In the genomic region with DNA sequence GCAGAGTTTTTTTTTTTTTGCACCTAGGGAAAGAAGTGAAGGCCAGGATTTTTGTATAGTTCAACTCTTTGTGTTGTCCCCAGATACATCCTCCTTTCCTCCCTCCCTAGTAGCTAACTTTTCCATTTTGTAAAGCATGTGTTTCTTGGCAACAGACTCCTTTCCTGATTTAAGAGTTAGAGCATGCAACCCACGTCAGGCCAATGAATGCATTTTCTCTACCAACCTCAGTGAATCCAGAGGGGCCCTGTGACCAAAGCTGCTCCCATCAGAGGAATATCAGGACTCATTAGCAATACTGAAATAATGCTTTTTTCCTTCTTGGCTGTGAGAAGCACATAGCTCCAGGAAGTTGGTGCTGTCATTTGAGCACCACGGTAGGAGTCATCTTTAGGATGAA, we compare ENCODE assay signal across 17 cellular contexts.
"Had no signal": no experiment of that assay in that cellular context is flagged by ENCODE, and none has a peak within 500 bp of the region (broad histone marks: within the 10 kb centered on the region; RNA-seq: fewer than 3 reads in every experiment).

No MANE protein-coding gene starts in this region.

- ATAC-seq: left cardiac atrium, left ventricle myocardium superior had no signal

- H3K27ac Mint-ChIP-seq: endodermal cell, naive B cell had no signal

- H3K4me3 Mint-ChIP-seq: endodermal cell, naive B cell, nephron progenitor cell had no signal

- DNase-seq: cerebellar nuclear complex; colonic mucosa; effector CD4-positive, alpha-beta T cell; endodermal cell; erythroblast; foreskin melanocyte; head of caudate nucleus; kidney; left cardiac atrium; left ventricle myocardium superior; mesenchymal stem cell; naive B cell; nephron progenitor cell; ovary; stimulated activated CD4-positive, alpha-beta T cell treated with anti-CD3 and anti-CD28 coated beads, Interleukin-2, amount 100 ng/mL, for 48 hours; stimulated activated naive CD4-positive, alpha-beta T cell treated with Interleukin-2 at 50 U/mL for 16 hours; transverse colon had no signal

- H3K4me1 Mint-ChIP-seq: endodermal cell, naive B cell had no signal

- H3K27me3 Mint-ChIP-seq: naive B cell had no signal
